8 cellular contexts compared by ENCODE assay signal in genomic region chr14:80996049-80996901, GRCh38. TPM values are rescaled to one million over a fixed set of nuclear protein-coding genes. Genes with fewer than 3 reads are reported as not detected.
DNase-seq lines count a peak whose midpoint lies in the region; ATAC-seq and TF ChIP-seq lines count a peak whose summit lies in the region.

No MANE protein-coding gene starts in this region.

- ATAC-seq in lung (ENCODE audit: insufficient read depth, low FRiP score) (peak; percentile 80), upper lobe of right lung (peak; percentile 94)

- DNase-seq in GDM1 (lab: John Stamatoyannopoulos, UW): peak; percentile 55
- DNase-seq in HCEC 1CT: peak; percentile 85
- DNase-seq in MV-4-11 (lab: John Stamatoyannopoulos, UW): peak; percentile 86
- DNase-seq in SK-N-DZ (ENCODE audit: low spot score): peak; percentile 75
- DNase-seq in dermis microvascular lymphatic vessel endothelial cell (ENCODE audit: low read depth in 2 of 2): peak; percentile 57 to 67
- no peak for DNase-seq in lung (ENCODE audit: low spot score)
- DNase-seq in upper lobe of right lung: no peak

- intact Hi-C loops in upper lobe of right lung (cut with DNase I): no loop called here

- no peaks in the 10 kb centered on the region for H3K9me3 ChIP-seq in lung (ENCODE audit: control insufficient read depth in 2 of 2, insufficient read depth in 1 of 2, low read length in 1 of 2)
- H3K9me3 ChIP-seq in upper lobe of right lung: no peaks in the 10 kb centered on the region

- H3K4me1 ChIP-seq in lung (ENCODE audit: control insufficient read depth in 2 of 2, insufficient read depth in 2 of 2, low read length in 2 of 2) (no peaks in the 10 kb centered on the region), upper lobe of right lung (peaks cover 4% of the 10 kb centered on the region)

- WGBS in lung, 2 donors: 44 to 46% methylated on average over 13 of the region's 13 CpGs

- H3K36me3 ChIP-seq in lung (ENCODE audit: control insufficient read depth in 2 of 2, insufficient read depth in 2 of 2, low read length in 2 of 2) (no peaks in the 10 kb centered on the region), upper lobe of right lung (no peaks in the 10 kb centered on the region)

- H3K27me3 ChIP-seq in lung (ENCODE audit: control insufficient read depth, insufficient read depth) (no peaks in the 10 kb centered on the region), upper lobe of right lung (no peaks in the 10 kb centered on the region)

- H3K4me3 ChIP-seq in lung (no peak overlapping the region), upper lobe of right lung (no peak overlapping the region)

- no peak overlapping the region for H3K27ac ChIP-seq in 22Rv1
- H3K27ac ChIP-seq in lung (ENCODE audit: low read depth in 1 of 2, low read length in 1 of 2): no peak overlapping the region
- H3K27ac ChIP-seq in upper lobe of right lung: no peak overlapping the region

- TF ChIP-seq CTCF in 22Rv1 (IDR thresholded peaks at IDR 0.05) (peak; percentile 84), lung (IDR thresholded peaks at IDR 0.05; ENCODE audit: control extremely low read depth, extremely low read depth) (peak; percentile 3), upper lobe of right lung (IDR thresholded peaks at IDR 0.05) (peak; percentile 69)

RNA-seq across cellular contexts. Expression of gene TSHR, which starts 40.9 kb away (rescaled TPM):
- polyA plus RNA-seq in SK-N-DZ (2014; cell fraction: cytosol; rRNA removed): 0.20 and 0.58 TPM in 2 replicates
- 3.1 and 4.0 TPM in 2 replicates for polyA plus RNA-seq in SK-N-DZ (2014; cell fraction: nucleus; rRNA removed)
- total RNA-seq in dermis microvascular lymphatic vessel endothelial cell (not detected in 2 replicates), lung (under 1 TPM in 1 of 2 donors, not detected in 1; 0.31 TPM), upper lobe of right lung (not detected)
- polyA plus RNA-seq in lung: under 1 TPM; 0.04 to 0.07 TPM

RNA-seq across cellular contexts. Expression of gene CEP128, which starts 54.7 kb away (rescaled TPM):
- 2.9 and 3.5 TPM in 2 replicates for polyA plus RNA-seq in SK-N-DZ (2014; cell fraction: cytosol; rRNA removed)
- polyA plus RNA-seq in SK-N-DZ (2014; cell fraction: nucleus; rRNA removed): 9.0 and 10.2 TPM in 2 replicates
- total RNA-seq in dermis microvascular lymphatic vessel endothelial cell (1.8 and 4.0 TPM in 2 replicates), lung (10 to 100 TPM; 11.0 to 12.0 TPM), upper lobe of right lung (6.1 TPM)
- polyA plus RNA-seq in lung: 1 to 10 TPM; 1.1 to 1.4 TPM

Comparison
In these comparisons a context has a peak if more than half of its experiments do, and no peak if none do; other contexts are left out.
1. CTCF ChIP-seq: peak in every context shown above with its lines; median percentile 84 in 22Rv1; 69 in upper lobe of right lung; 3 in lung.
2. DNase-seq: peak in GDM1 (single experiment), HCEC 1CT (single experiment), MV-4-11 (single experiment), SK-N-DZ (single experiment) and dermis microvascular lymphatic vessel endothelial cell (2 of 2); none in lung (single experiment) and upper lobe of right lung (single experiment).